In the genomic region with DNA sequence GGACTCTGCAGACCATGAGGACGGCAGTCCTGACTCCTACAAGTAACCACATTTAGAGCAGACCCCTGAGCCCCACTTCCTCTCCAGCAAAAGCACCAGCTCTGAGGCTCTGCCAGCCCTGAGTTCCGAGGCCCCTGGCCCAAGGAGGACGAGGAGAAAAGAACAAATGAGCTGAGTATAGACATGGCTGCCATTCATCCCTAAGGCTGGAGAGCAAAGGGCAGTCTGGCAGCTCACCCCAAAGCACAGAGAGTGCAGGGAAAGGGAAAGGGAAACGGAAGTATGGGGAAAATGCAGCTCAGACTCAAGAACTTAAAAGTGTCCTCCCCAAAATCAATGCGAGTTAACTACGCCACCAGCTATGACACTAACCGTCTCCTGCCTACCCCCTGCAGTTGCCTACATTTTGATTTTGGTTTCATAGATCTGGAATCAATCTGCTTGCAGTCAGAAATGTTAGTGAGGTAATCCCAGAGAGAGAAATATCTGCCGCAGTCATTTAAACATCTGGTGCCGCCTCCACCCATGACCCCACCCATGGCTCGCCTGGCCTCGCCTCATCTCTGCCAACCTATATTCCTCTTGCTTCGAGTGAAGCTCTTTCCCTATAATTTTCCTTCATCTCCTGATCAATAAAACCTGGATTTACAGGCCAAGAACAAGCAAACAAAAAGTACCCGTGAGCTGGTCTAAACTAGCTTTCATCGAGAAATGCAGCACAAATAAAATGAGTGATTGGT, we compare ENCODE assay signal across 20 cellular contexts.
"Had no signal": no experiment of that assay in that cellular context is flagged by ENCODE, and none has a peak within 500 bp of the region (broad histone marks: within the 10 kb centered on the region; RNA-seq: fewer than 3 reads in every experiment).

No MANE protein-coding gene starts in this region.

- DNase-seq: activated CD4-positive, alpha-beta T cell treated with anti-CD3 and anti-CD28 coated beads, Interleukin-2, amount 10 ng/mL, durations not matched to agents 7 days and 5 days; activated CD8-positive, alpha-beta T cell treated with anti-CD3 and anti-CD28 coated beads, Interleukin-2, amount 10 ng/mL, durations not matched to agents 7 days and 5 days; activated naive CD4-positive, alpha-beta T cell treated with anti-CD3 and anti-CD28 coated beads for 36 hours; activated naive CD8-positive, alpha-beta T cell treated with anti-CD3 and anti-CD28 coated beads, Interleukin-2, amount 50 U/mL, for 24 hours; activated T-cell treated with anti-CD3 and anti-CD28 coated beads, Interleukin-2, amount 50 U/mL, for 4 hours; anterior cingulate cortex; cerebellar nuclear complex; effector CD8-positive, alpha-beta T cell; foreskin fibroblast; hypothalamus; mammary epithelial cell; naive B cell; pancreas; stimulated activated naive CD8-positive, alpha-beta T cell treated with anti-CD3 and anti-CD28 coated beads, Interleukin-15, Interleukin-2, amounts not matched to agents 100 U/mL and 50 U/mL, for 24 hours; substantia nigra; T1000; tibial artery had no signal

- H3K36me3 Mint-ChIP-seq: naive B cell had no signal

- H3K27ac ChIP-seq: tibial artery, vagina had no signal

- H3K36me3 ChIP-seq: pancreas, tibial artery, vagina had no signal

- ATAC-seq: activated CD8-positive, alpha-beta T cell treated with anti-CD3 and anti-CD28 coated beads, Interleukin-2, amount 10 ng/mL, durations not matched to agents 7 days and 5 days; activated naive CD8-positive, alpha-beta T cell treated with anti-CD3 and anti-CD28 coated beads, Interleukin-2, amount 50 U/mL, for 24 hours; activated T-cell treated with anti-CD3 and anti-CD28 coated beads, Interleukin-2, amount 50 U/mL, for 4 hours; pancreas; stimulated activated naive CD8-positive, alpha-beta T cell treated with anti-CD3 and anti-CD28 coated beads, Interleukin-15, Interleukin-2, amounts not matched to agents 100 U/mL and 50 U/mL, for 24 hours had no signal

- H3K9me3 ChIP-seq: pancreas, tibial artery, vagina had no signal

- H3K4me1 Mint-ChIP-seq: activated CD4-positive, alpha-beta T cell treated with anti-CD3 and anti-CD28 coated beads, Interleukin-2, amount 10 ng/mL, durations not matched to agents 7 days and 5 days; activated naive CD8-positive, alpha-beta T cell treated with anti-CD3 and anti-CD28 coated beads, Interleukin-2, amount 50 U/mL, for 24 hours; naive B cell had no signal

- H3K4me3 Mint-ChIP-seq: activated CD4-positive, alpha-beta T cell treated with anti-CD3 and anti-CD28 coated beads, Interleukin-2, amount 10 ng/mL, durations not matched to agents 7 days and 5 days; activated CD8-positive, alpha-beta T cell treated with anti-CD3 and anti-CD28 coated beads, Interleukin-2, amount 10 ng/mL, durations not matched to agents 7 days and 5 days; activated naive CD4-positive, alpha-beta T cell treated with anti-CD3 and anti-CD28 coated beads for 36 hours; activated naive CD8-positive, alpha-beta T cell treated with anti-CD3 and anti-CD28 coated beads, Interleukin-2, amount 50 U/mL, for 24 hours; activated T-cell treated with anti-CD3 and anti-CD28 coated beads, Interleukin-2, amount 50 U/mL, for 4 hours; dendritic cell treated with granulocyte-macrophage colony-stimulating factor and Interleukin-4, amounts not matched to agents 40 ng/mL and 50 ng/mL, for 4 days; naive B cell; neural crest cell had no signal

- H3K27ac Mint-ChIP-seq: activated CD4-positive, alpha-beta T cell treated with anti-CD3 and anti-CD28 coated beads, Interleukin-2, amount 10 ng/mL, durations not matched to agents 7 days and 5 days; activated CD8-positive, alpha-beta T cell treated with anti-CD3 and anti-CD28 coated beads, Interleukin-2, amount 10 ng/mL, durations not matched to agents 7 days and 5 days; activated naive CD4-positive, alpha-beta T cell treated with anti-CD3 and anti-CD28 coated beads for 36 hours; activated naive CD8-positive, alpha-beta T cell treated with anti-CD3 and anti-CD28 coated beads, Interleukin-2, amount 50 U/mL, for 24 hours; dendritic cell treated with granulocyte-macrophage colony-stimulating factor and Interleukin-4, amounts not matched to agents 40 ng/mL and 50 ng/mL, for 4 days; naive B cell had no signal

- H3K4me1 ChIP-seq: pancreas, tibial artery, vagina had no signal

- H3K9me3 Mint-ChIP-seq: activated CD4-positive, alpha-beta T cell treated with anti-CD3 and anti-CD28 coated beads, Interleukin-2, amount 10 ng/mL, durations not matched to agents 7 days and 5 days; activated naive CD4-positive, alpha-beta T cell treated with anti-CD3 and anti-CD28 coated beads for 36 hours; activated naive CD8-positive, alpha-beta T cell treated with anti-CD3 and anti-CD28 coated beads, Interleukin-2, amount 50 U/mL, for 24 hours; activated T-cell treated with anti-CD3 and anti-CD28 coated beads, Interleukin-2, amount 50 U/mL, for 4 hours; dendritic cell treated with granulocyte-macrophage colony-stimulating factor and Interleukin-4, amounts not matched to agents 40 ng/mL and 50 ng/mL, for 4 days; naive B cell; neural crest cell had no signal

- H3K27me3 ChIP-seq: pancreas, tibial artery, vagina had no signal

- H3K4me3 ChIP-seq: pancreas, tibial artery, vagina had no signal
